1 cellular context compared by ENCODE assay signal in the genomic region with DNA sequence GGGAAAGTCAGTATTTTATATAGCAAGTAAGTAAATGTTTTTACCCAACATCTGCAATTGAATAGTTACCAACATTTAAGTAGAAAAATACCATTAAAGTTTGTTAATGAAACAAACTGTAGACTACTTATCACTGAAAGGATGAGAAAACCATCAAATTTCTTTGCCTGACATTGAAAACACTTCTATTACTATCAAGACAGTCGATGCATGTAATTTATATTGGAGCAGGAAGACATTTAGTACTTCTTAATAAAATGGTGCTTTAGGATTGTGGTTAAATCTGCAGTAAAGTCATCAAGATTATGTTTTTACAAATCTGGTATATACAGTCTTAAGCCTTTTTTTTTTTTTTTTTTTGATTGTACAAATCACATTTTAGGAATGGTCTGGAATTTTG.
TF ChIP-seq lines count a peak whose summit lies in the region.

No MANE protein-coding gene starts in this region.

TF ChIP-seq in GM12878, 131 proteins besides CTCF, POLR2A, EP300 and RAD21:
- TF ChIP-seq GABPA (IDR thresholded peaks at IDR 0.05; ENCODE audit: low read depth) (no peak), MXI1 (IDR thresholded peaks at IDR 0.05; ENCODE audit: low read depth, low read length) (no peak), SP1 (IDR thresholded peaks at IDR 0.05; ENCODE audit: low read depth, low read length) (no peak), EGR1 (IDR thresholded peaks at IDR 0.05; ENCODE audit: borderline replicate concordance in 1 of 2, low read depth in 2 of 2, low read length in 2 of 2) (no peak), GATAD2B (conservative IDR thresholded peaks at IDR 0.05; ENCODE audit: low read depth) (no peak), SREBF2 (IDR thresholded peaks at IDR 0.05; ENCODE audit: low read length) (no peak), POLR2AphosphoS2 (IDR thresholded peaks at IDR 0.05; ENCODE audit: low read depth, low read length) (no peak), EED (IDR thresholded peaks at IDR 0.05; ENCODE audit: low read depth) (no peak)
